5 cellular contexts compared by ENCODE assay signal in genomic region chr4:74994436-74994835, GRCh38.
DNase-seq lines count a peak whose midpoint lies in the region; ATAC-seq and TF ChIP-seq lines count a peak whose summit lies in the region.
"Not testable (repeated sequence)": the region's sequence is repeated elsewhere in the genome, so short reads cannot be mapped to it uniquely, and the experiment has no call there.

No MANE protein-coding gene starts in this region.

- TF ChIP-seq POLR2A in gastrocnemius medialis (IDR thresholded peaks at IDR 0.05), result not testable (repeated sequence)

- intact Hi-C loops in gastrocnemius medialis (cut with DNase I; ENCODE audit: low total_unique reads), result not testable (repeated sequence)

- not testable (repeated sequence) for H3K36me3 ChIP-seq in HEK293 (ENCODE audit: control insufficient read depth in 2 of 2, insufficient read depth in 1 of 2, low read length in 2 of 2); gastrocnemius medialis

- ATAC-seq in gastrocnemius medialis, result peak; percentile 84 to 89

- not testable (repeated sequence) for TF ChIP-seq CTCF in HEK293 (tag by site-specific recombination; IDR thresholded peaks at IDR 0.05); gastrocnemius medialis (IDR thresholded peaks at IDR 0.05 in 4 of 5, conservative IDR thresholded peaks at IDR 0.05 in 1 of 5)

- peak; percentile 31 for DNase-seq in amniotic epithelial cell (ENCODE audit: low read depth)
- DNase-seq in myocyte (ENCODE audit: low read depth), result peak; percentile 36
- peak; percentile 11 for DNase-seq in renal cortical epithelial cell (ENCODE audit: low read depth)
- peak; percentile 21 to 46 for DNase-seq in gastrocnemius medialis

- not testable (repeated sequence) for H3K4me3 ChIP-seq in HEK293 (ENCODE audit: low read depth, low read length); gastrocnemius medialis

- H3K4me1 ChIP-seq in HEK293 (ENCODE audit: control insufficient read depth, insufficient read depth, low read length), result not testable (repeated sequence)
- H3K4me1 ChIP-seq in gastrocnemius medialis, result peaks cover 23 to 27% of the 10 kb centered on the region in 2 donors

- H3K9me3 ChIP-seq in HEK293 (ENCODE audit: control insufficient read depth, insufficient read depth, low read depth, low read length); gastrocnemius medialis: not testable (repeated sequence)

- H3K27me3 ChIP-seq in gastrocnemius medialis, result not testable (repeated sequence)

- in situ Hi-C loops in gastrocnemius medialis (cut with MboI; ENCODE audit: low sequenced_read_pairs in 4 of 4), result not testable (repeated sequence)

- CTCF ChIA-PET in HEK293 (lab: Yijun Ruan, JAX), result interaction anchor here (0.7 kb wide), 1 partner anchor 175 kb away, joined by 3 read pairs; no protein-coding TSS in a partner anchor

- not testable (repeated sequence) for H3K27ac ChIP-seq in HEK293 (ENCODE audit: extremely low read depth, low read depth, low read length)
- H3K27ac ChIP-seq in gastrocnemius medialis, result peak overlapping the region in 3 of 4 donors; percentile 23 to 63 (median 45)

- POLR2A ChIA-PET in HEK293 (lab: Yijun Ruan, JAX), result not testable (repeated sequence)

TF ChIP-seq in HEK293, 187 proteins besides CTCF, POLR2A, EP300 and RAD21:
- TF ChIP-seq, protein P1, sequence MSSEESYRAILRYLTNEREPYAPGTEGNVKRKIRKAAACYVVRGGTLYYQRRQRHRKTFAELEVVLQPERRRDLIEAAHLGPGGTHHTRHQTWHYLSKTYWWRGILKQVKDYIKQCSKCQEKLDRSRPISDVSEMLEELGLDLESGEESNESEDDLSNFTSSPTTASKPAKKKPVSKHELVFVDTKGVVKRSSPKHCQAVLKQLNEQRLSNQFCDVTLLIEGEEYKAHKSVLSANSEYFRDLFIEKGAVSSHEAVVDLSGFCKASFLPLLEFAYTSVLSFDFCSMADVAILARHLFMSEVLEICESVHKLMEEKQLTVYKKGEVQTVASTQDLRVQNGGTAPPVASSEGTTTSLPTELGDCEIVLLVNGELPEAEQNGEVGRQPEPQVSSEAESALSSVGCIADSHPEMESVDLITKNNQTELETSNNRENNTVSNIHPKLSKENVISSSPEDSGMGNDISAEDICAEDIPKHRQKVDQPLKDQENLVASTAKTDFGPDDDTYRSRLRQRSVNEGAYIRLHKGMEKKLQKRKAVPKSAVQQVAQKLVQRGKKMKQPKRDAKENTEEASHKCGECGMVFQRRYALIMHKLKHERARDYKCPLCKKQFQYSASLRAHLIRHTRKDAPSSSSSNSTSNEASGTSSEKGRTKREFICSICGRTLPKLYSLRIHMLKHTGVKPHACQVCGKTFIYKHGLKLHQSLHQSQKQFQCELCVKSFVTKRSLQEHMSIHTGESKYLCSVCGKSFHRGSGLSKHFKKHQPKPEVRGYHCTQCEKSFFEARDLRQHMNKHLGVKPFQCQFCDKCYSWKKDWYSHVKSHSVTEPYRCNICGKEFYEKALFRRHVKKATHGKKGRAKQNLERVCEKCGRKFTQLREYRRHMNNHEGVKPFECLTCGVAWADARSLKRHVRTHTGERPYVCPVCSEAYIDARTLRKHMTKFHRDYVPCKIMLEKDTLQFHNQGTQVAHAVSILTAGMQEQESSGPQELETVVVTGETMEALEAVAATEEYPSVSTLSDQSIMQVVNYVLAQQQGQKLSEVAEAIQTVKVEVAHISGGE (tag by site-specific recombination; conservative IDR thresholded peaks at IDR 0.05; ENCODE audit: low read depth), result 0 out of 2 replicates have a peak, but pooled peaks have one; percentile 20
- TF ChIP-seq ZNF394 (tag by site-specific recombination; IDR thresholded peaks at IDR 0.05; ENCODE audit: borderline replicate concordance) (peak; percentile 44; the same call in 1 of the 2 replicates), ZNF555 (tag by site-specific recombination; conservative IDR thresholded peaks at IDR 0.05) (peak; percentile 25), ZNF426 (tag by site-specific recombination; IDR thresholded peaks at IDR 0.05) (peak; percentile 22; the same call in 1 of the 2 replicates)
